In the genomic region with DNA sequence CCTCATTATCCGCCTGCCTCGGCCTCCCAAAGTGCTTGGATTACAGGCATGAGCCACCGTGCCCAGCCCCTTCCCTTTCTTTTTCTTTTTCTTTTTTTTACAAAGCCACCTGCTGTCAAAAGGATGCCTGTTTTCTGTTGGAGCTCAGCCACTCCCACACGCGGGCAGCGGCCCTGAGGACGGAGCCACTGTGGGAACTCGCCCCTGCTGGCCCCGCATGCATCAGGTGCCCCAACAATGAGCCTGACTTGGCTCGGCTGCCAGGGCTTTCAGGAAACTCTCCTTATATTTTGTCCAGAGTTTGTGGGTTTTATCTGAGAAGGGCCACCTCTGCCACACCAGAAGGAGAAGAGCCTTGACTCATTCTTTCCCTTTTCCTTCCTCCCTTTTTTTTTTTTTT, we compare ENCODE assay signal across 20 cellular contexts. TPM values are rescaled to one million over a fixed set of nuclear protein-coding genes. Genes with fewer than 3 reads are reported as not detected.
"Had no signal": no experiment of that assay in that cellular context is flagged by ENCODE, and none has a peak within 500 bp of the region (broad histone marks: within the 10 kb centered on the region; RNA-seq: fewer than 3 reads in every experiment).

No MANE protein-coding gene starts in this region.

- H3K4me3 ChIP-seq: gastrocnemius medialis, lung, psoas muscle, sigmoid colon, transverse colon had no signal

- H3K4me1 Mint-ChIP-seq: activated CD4-positive, alpha-beta T cell treated with anti-CD3 and anti-CD28 coated beads for 36 hours; naive thymus-derived CD4-positive, alpha-beta T cell; stimulated activated naive B cell treated with anti-CD40 and anti-IgM and Interleukin-4, amounts not matched to agents 10 μg/mL and 1 μg/mL and 100 μg/mL, for 72 hours had no signal

- H3K27ac ChIP-seq: epithelial cell of prostate, gastrocnemius medialis, psoas muscle, sigmoid colon, transverse colon had no signal

- ATAC-seq: activated CD4-positive, alpha-beta T cell treated with anti-CD3 and anti-CD28 coated beads for 36 hours; activated CD8-positive, alpha-beta T cell treated with anti-CD3 and anti-CD28 coated beads for 36 hours; gastrocnemius medialis; naive thymus-derived CD4-positive, alpha-beta T cell; psoas muscle; stimulated activated naive B cell treated with anti-CD40 and anti-IgM and Interleukin-4, amounts not matched to agents 10 μg/mL and 1 μg/mL and 100 μg/mL, for 72 hours; T-helper 17 cell had no signal

- H3K27me3 ChIP-seq: sigmoid colon, transverse colon had no signal

- H3K4me1 ChIP-seq: gastrocnemius medialis, psoas muscle, sigmoid colon, transverse colon had no signal

- H3K27me3 Mint-ChIP-seq: activated CD4-positive, alpha-beta T cell treated with anti-CD3 and anti-CD28 coated beads for 36 hours; activated CD8-positive, alpha-beta T cell treated with anti-CD3 and anti-CD28 coated beads for 36 hours had no signal

- H3K36me3 Mint-ChIP-seq: naive thymus-derived CD4-positive, alpha-beta T cell; stimulated activated naive B cell treated with anti-CD40 and anti-IgM and Interleukin-4, amounts not matched to agents 10 μg/mL and 1 μg/mL and 100 μg/mL, for 72 hours had no signal

- H3K36me3 ChIP-seq: gastrocnemius medialis, sigmoid colon, transverse colon had no signal

- H3K4me3 Mint-ChIP-seq: activated CD4-positive, alpha-beta T cell treated with anti-CD3 and anti-CD28 coated beads for 36 hours; activated CD8-positive, alpha-beta T cell treated with anti-CD3 and anti-CD28 coated beads for 36 hours; naive thymus-derived CD4-positive, alpha-beta T cell; stimulated activated naive B cell treated with anti-CD40 and anti-IgM and Interleukin-4, amounts not matched to agents 10 μg/mL and 1 μg/mL and 100 μg/mL, for 72 hours; T-helper 17 cell had no signal

- DNase-seq: activated CD4-positive, alpha-beta T cell treated with anti-CD3 and anti-CD28 coated beads for 36 hours; activated CD8-positive, alpha-beta memory T cell treated with anti-CD3 and anti-CD28 coated beads, Interleukin-2, amount 50 U/mL, for 4 hours; activated CD8-positive, alpha-beta T cell treated with anti-CD3 and anti-CD28 coated beads for 36 hours; activated naive CD4-positive, alpha-beta T cell; aorta; gastrocnemius medialis; hippocampal formation; naive thymus-derived CD4-positive, alpha-beta T cell; occipital lobe; psoas muscle; sigmoid colon; stimulated activated CD4-positive, alpha-beta T cell treated with anti-CD3 and anti-CD28 coated beads, Interleukin-2, amount 100 ng/mL, for 24 hours; stimulated activated naive B cell treated with anti-CD40 and anti-IgM and Interleukin-4, amounts not matched to agents 10 μg/mL and 1 μg/mL and 100 μg/mL, for 72 hours; T-helper 17 cell; transverse colon had no signal

- H3K27ac Mint-ChIP-seq: activated CD4-positive, alpha-beta T cell treated with anti-CD3 and anti-CD28 coated beads for 36 hours; activated CD8-positive, alpha-beta T cell treated with anti-CD3 and anti-CD28 coated beads for 36 hours; naive thymus-derived CD4-positive, alpha-beta T cell; stimulated activated naive B cell treated with anti-CD40 and anti-IgM and Interleukin-4, amounts not matched to agents 10 μg/mL and 1 μg/mL and 100 μg/mL, for 72 hours; T-helper 17 cell had no signal

- H3K9me3 ChIP-seq: gastrocnemius medialis, psoas muscle, sigmoid colon, transverse colon had no signal

- H3K9me3 Mint-ChIP-seq: activated CD8-positive, alpha-beta T cell treated with anti-CD3 and anti-CD28 coated beads for 36 hours had no signal

RNA-seq across cellular contexts. Expression of a gene that starts 37.1 kb away (rescaled TPM):
- total RNA-seq: aorta; bronchial epithelial cell; mononuclear cell; naive thymus-derived CD4-positive, alpha-beta T cell; occipital lobe; subcutaneous adipose tissue; T-helper 17 cell; transverse colon had no signal
- polyA plus RNA-seq: aorta, lung, sigmoid colon had no signal
